In genomic region chr1:243323481-243323880, GRCh38 we compare ENCODE assay signal across 17 cellular contexts.
DNase-seq lines count a peak whose midpoint lies in the region; ATAC-seq, FAIRE-seq and TF ChIP-seq lines count a peak whose summit lies in the region.
"Had no signal": no experiment of that assay in that cellular context is flagged by ENCODE, and none has a peak within 500 bp of the region (broad histone marks: within the 10 kb centered on the region; RNA-seq: fewer than 3 reads in every experiment).

No MANE protein-coding gene starts in this region.

- FAIRE-seq in HTR-8/SVneo (lab: Jason Lieb, UNC), result no peak

- peaks cover 2% of the 10 kb centered on the region for H3K36me3 ChIP-seq in osteoblast (ENCODE audit: insufficient read depth, low read length)
- H3K36me3 ChIP-seq in neuronal stem cell (replicated peaks in 1 of 2; ENCODE audit: control insufficient read depth in 2 of 2, insufficient read depth in 2 of 2, low read length in 2 of 2), result no peaks in the 10 kb centered on the region

- no peak overlapping the region for H3K4me2 ChIP-seq in osteoblast (ENCODE audit: insufficient read depth, low read length)
- H3K4me2 ChIP-seq in neuronal stem cell (ENCODE audit: insufficient read depth, low read length, poor library complexity, severe bottlenecking), result no peak overlapping the region
- H3K4me2 ChIP-seq: BLaER1, PC-9 had no signal

- no peaks in the 10 kb centered on the region for H3K27me3 ChIP-seq in osteoblast (ENCODE audit: insufficient read depth, low read length)
- H3K27me3 ChIP-seq in neuronal stem cell (ENCODE audit: control insufficient read depth in 3 of 3, insufficient read depth in 3 of 3, low read depth in 1 of 3, low read length in 3 of 3), result no peaks in the 10 kb centered on the region
- H3K27me3 ChIP-seq: BLaER1 had no signal

- H2BK15ac ChIP-seq in neuronal stem cell (ENCODE audit: low read length), result no peak overlapping the region

- no peaks in the 10 kb centered on the region for H3K9me3 ChIP-seq in osteoblast (ENCODE audit: low read depth, low read length)
- H3K9me3 ChIP-seq in neuronal stem cell (replicated peaks in 1 of 2; ENCODE audit: control insufficient read depth in 2 of 2, insufficient read depth in 1 of 2, low read depth in 1 of 2, low read length in 2 of 2), result no peaks in the 10 kb centered on the region
- H3K9me3 ChIP-seq: BLaER1 had no signal

- H4K20me1 ChIP-seq in osteoblast (ENCODE audit: insufficient read depth, low read length), result no peaks in the 10 kb centered on the region
- H4K20me1 ChIP-seq: BLaER1 had no signal

- H3K27ac ChIP-seq in osteoblast (ENCODE audit: low read depth, low read length) (no peak overlapping the region), neuronal stem cell (replicated peaks; ENCODE audit: low read length) (no peak overlapping the region)
- H3K27ac ChIP-seq: 22Rv1, BLaER1, PC-9 had no signal

- ATAC-seq in HG03135 (IDR thresholded peaks at IDR 0.05; ENCODE audit: unreplicated experiment), result no peak

- no peak overlapping the region for H2BK12ac ChIP-seq in neuronal stem cell (ENCODE audit: low read length)

- DNase-seq in NCI-H510A treated with DMSO at 0.1 percent for 48 hours (lab: John Stamatoyannopoulos, UW), result peak; percentile 3
- DNase-seq in NCI-H510A (lab: John Stamatoyannopoulos, UW), result no peak
- DNase-seq in NCI-H526 (lab: John Stamatoyannopoulos, UW), result peak; percentile 52 to 64
- peak; percentile 29 for DNase-seq in fibroblast of mammary gland (ENCODE audit: low read depth)
- DNase-seq in osteoblast (ENCODE audit: insufficient read length, low spot score, missing footprints), result peak; percentile 42
- no peak for DNase-seq in neuronal stem cell (ENCODE audit: low spot score)
- no peak for DNase-seq in HTR-8/SVneo (ENCODE audit: insufficient read length, low spot score)
- DNase-seq: DMS 273 treated with DMSO at 0.1 percent for 48 hours, GOT3, Kasumi-1, NCI-H1417 treated with DMSO at 0.1 percent for 48 hours, NCI-H2029 treated with DMSO at 0.1 percent for 48 hours, NCI-H524 treated with DMSO at 0.1 percent for 48 hours, PC-9 had no signal

- WGBS in neuronal stem cell (ENCODE audit: extremely low coverage in 2 of 2, insufficient read length in 2 of 2, insufficient replicate concordance in 1 of 2), 2 donors, result no CpG with 5 or more reads among the region's 4 CpGs

- no peak overlapping the region for H3K23ac ChIP-seq in neuronal stem cell (ENCODE audit: low read depth, low read length, poor library complexity)

- H2BK120ac ChIP-seq in neuronal stem cell (ENCODE audit: low read depth, low read length), result no peak overlapping the region

- H3K79me2 ChIP-seq in osteoblast (ENCODE audit: insufficient read depth, low read length), result no peaks in the 10 kb centered on the region

- H3K4ac ChIP-seq in neuronal stem cell (ENCODE audit: low read length), result no peak overlapping the region

- no peak for TF ChIP-seq CTCF in fibroblast of mammary gland (conservative IDR thresholded peaks at IDR 0.05; ENCODE audit: control insufficient read depth, insufficient read depth, low read depth, low read length)
- no peak for TF ChIP-seq CTCF in osteoblast (IDR thresholded peaks at IDR 0.05; ENCODE audit: extremely low read depth, low read depth, low read length)

- no peak overlapping the region for H2AK5ac ChIP-seq in neuronal stem cell (ENCODE audit: low read depth, low read length)

- no peak overlapping the region for H4K8ac ChIP-seq in neuronal stem cell (ENCODE audit: low read depth, low read length)

- no peak overlapping the region for H3K9ac ChIP-seq in neuronal stem cell (ENCODE audit: low read depth, low read length, poor library complexity)
- H3K9ac ChIP-seq: BLaER1 had no signal

- H3K4me3 ChIP-seq in fibroblast of mammary gland (ENCODE audit: control insufficient read depth, low read depth, low read length), result no peak overlapping the region
- H3K4me3 ChIP-seq in osteoblast (ENCODE audit: insufficient read depth, low read length), result no peak overlapping the region
- H3K4me3 ChIP-seq in neuronal stem cell (ENCODE audit: low read length in 2 of 2), result no peak overlapping the region
- H3K4me3 ChIP-seq: BLaER1, PC-9 had no signal

- no peak overlapping the region for H3K18ac ChIP-seq in neuronal stem cell (ENCODE audit: low read length)

- no peaks in the 10 kb centered on the region for H3K79me1 ChIP-seq in neuronal stem cell (ENCODE audit: low read depth, low read length)

- no peak overlapping the region for H3K14ac ChIP-seq in neuronal stem cell (ENCODE audit: low read length)

- H3K4me1 ChIP-seq in osteoblast (ENCODE audit: insufficient read depth, low read length), result peaks cover 3% of the 10 kb centered on the region
- no peaks in the 10 kb centered on the region for H3K4me1 ChIP-seq in neuronal stem cell (ENCODE audit: control insufficient read depth in 2 of 2, insufficient read depth in 1 of 2, low read depth in 1 of 2, low read length in 2 of 2)
- H3K4me1 ChIP-seq: BLaER1 had no signal

- H4K91ac ChIP-seq in neuronal stem cell (ENCODE audit: low read depth, low read length, poor library complexity), result no peak overlapping the region

- peak overlapping the region; percentile 12 for H2AFZ ChIP-seq in osteoblast (ENCODE audit: low read length)
- H2AFZ ChIP-seq in neuronal stem cell (ENCODE audit: low read length), result no peak overlapping the region
- H2AFZ ChIP-seq: PC-9 had no signal

- H2BK5ac ChIP-seq in neuronal stem cell (ENCODE audit: low read length), result no peak overlapping the region

Comparison
In these comparisons a context has a peak if more than half of its experiments do, and no peak if none do; other contexts are left out.
1. DNase-seq: peak in NCI-H510A treated with DMSO at 0.1 percent for 48 hours (single experiment), NCI-H526 (2 of 2), fibroblast of mammary gland (single experiment) and osteoblast (single experiment); none in NCI-H510A (single experiment), neuronal stem cell (single experiment) and HTR-8/SVneo (single experiment).